ENCODE assay signal across 8 cellular contexts in the genomic region with DNA sequence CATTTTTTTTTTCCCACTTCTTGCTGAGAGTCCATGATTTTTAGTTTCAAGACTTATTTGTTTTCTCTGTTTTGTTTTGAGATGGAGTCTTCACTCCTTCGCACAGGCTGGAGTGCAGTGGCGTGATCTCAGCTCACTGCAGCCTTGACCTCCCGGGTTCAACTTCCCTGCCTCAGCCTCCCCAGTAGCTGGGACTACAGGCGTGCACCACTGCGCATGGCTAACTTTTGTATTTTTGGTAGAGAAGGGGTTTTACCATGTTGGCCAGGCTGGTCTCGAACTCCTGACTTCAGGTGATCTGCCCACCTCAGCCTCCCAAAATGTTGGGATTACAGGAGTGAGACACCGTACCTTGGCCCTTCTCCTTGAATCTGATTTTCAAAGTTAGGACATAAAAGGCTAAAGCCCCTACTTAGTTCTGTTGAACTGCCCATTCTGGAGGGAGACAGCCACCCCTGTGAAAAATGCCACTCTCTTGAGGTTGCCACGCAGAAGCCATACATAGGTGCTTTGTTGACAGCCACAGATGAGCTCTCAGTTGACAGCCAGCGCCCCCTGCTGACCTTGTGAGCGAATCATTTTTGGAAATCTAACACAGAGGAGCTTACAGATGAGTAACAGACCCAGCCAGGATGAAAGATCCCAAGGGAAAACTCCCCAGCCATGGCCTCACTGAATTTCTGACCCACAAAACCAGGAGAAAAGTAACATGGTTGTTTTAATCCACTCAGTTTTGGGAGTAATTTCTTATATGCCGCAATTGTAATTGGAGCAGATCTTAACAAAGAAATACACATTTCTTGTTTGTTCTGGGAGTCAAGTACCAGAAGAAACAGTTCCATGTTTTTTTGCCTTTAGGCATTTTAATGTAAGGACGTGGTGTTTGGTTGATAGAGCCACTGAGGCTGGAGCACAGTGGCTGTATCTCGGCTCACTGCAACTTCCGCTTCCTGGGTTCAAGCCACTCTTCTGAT. TPM values are rescaled to one million over a fixed set of nuclear protein-coding genes. Genes with fewer than 3 reads are reported as not detected.
DNase-seq lines count a peak whose midpoint lies in the region; ATAC-seq lines count a peak whose summit lies in the region.

No MANE protein-coding gene starts in this region.

- DNase-seq in activated gamma-delta T cell treated with Interleukin-2 at 50 U/mL for 16 hours (peak; percentile 81), activated gamma-delta T cell (lab: John Stamatoyannopoulos, UW) (no peak), NCI-H446 (lab: John Stamatoyannopoulos, UW) (peak; percentile 33 to 76), cerebellum (ENCODE audit: low spot score) (peak; percentile 65), left kidney (ENCODE audit: low read depth, low spot score) (peak; percentile 94)
- DNase-seq in activated CD4-positive, CD25-positive, alpha-beta regulatory T cell treated with anti-CD3 and anti-CD28 coated beads, Interleukin-2, amount 50 U/mL, for 72 hours = peak; percentile 81
- DNase-seq in stimulated activated CD4-positive, alpha-beta T cell treated with anti-CD3 and anti-CD28 coated beads, Interleukin-4, amount 100 ng/mL, for 1 hour = peak; percentile 80

- peak; percentile 71 for ATAC-seq in HG03103 (IDR thresholded peaks at IDR 0.05; ENCODE audit: low read depth, unreplicated experiment)

RNA-seq across cellular contexts. Expression of a gene that starts 38.8 kb away (rescaled TPM):
- 0.09 TPM for total RNA-seq in cerebellum

RNA-seq across cellular contexts. Expression of a gene that starts 47.2 kb away (rescaled TPM):
- total RNA-seq in cerebellum = 3.3 TPM
